Comparison of ENCODE assay signal across 9 cellular contexts in the genomic region with DNA sequence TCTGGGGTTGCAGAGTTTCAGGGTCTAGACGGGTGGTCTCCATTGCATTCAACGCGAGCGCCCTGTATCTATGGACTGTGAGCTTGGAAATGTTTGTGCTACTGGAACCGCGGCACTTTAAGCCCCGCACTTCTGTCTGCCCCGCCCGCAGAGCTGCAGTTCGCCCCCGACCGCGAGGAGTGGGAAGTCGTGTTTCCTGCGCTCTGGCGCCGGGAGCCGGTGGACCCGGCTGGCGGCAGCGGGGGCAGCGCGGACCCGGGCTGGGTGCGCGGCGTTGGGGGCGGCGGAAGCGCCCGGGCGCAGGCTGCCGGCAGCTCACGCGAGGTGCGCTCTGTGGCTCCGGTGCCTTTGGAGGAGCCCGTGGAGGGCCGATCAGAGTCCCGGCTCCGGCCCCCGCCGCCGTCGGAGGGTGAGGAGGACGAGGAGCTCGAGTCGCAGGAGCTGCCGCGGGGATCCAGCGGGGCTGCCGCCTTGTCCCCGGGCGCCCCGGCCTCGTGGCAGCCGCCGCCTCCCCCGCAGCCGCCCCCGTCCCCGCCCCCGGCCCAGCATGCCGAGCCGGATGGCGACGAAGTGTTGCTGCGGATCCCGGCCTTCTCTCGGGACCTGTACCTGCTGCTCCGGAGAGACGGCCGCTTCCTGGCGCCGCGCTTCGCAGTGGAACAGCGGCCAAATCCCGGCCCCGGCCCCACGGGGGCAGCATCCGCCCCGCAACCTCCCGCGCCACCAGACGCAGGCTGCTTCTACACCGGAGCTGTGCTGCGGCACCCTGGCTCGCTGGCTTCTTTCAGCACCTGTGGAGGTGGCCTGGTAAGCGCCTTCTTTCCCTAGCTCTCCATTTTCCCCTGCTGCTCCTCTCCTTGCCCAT. TPM values are rescaled to one million over a fixed set of nuclear protein-coding genes. Genes with fewer than 3 reads are reported as not detected.
DNase-seq lines count a peak whose midpoint lies in the region; ATAC-seq and TF ChIP-seq lines count a peak whose summit lies in the region.
"Had no signal": no experiment of that assay in that cellular context is flagged by ENCODE, and none has a peak within 500 bp of the region (broad histone marks: within the 10 kb centered on the region; RNA-seq: fewer than 3 reads in every experiment).

No MANE protein-coding gene starts in this region.

- peak overlapping the region; percentile 66 for H3K4me3 ChIP-seq in trophoblast cell (ENCODE audit: low read depth, low read length)
- H3K4me3 ChIP-seq: BLaER1 treated with 17β-estradiol and CSF1 and Interleukin-3, amounts not matched to agents 10 nM and 100 nM had no signal

- H3K36me3 ChIP-seq in trophoblast cell (ENCODE audit: control insufficient read depth in 1 of 2, insufficient read depth in 2 of 2, low read length in 2 of 2), result no peaks in the 10 kb centered on the region
- H3K36me3 ChIP-seq: BLaER1 treated with 17β-estradiol and CSF1 and Interleukin-3, amounts not matched to agents 10 nM and 100 nM had no signal

- H3K4ac ChIP-seq in trophoblast cell (ENCODE audit: low read depth, low read length), result peak overlapping the region; percentile 31

- H3K27me3 ChIP-seq in trophoblast cell (ENCODE audit: insufficient read depth, low read length), result no peaks in the 10 kb centered on the region
- H3K27me3 ChIP-seq: BLaER1 treated with 17β-estradiol and CSF1 and Interleukin-3, amounts not matched to agents 10 nM and 100 nM had no signal

- H3K9me3 ChIP-seq in trophoblast cell (ENCODE audit: insufficient read depth, low read depth, low read length), result no peaks in the 10 kb centered on the region

- no peaks in the 10 kb centered on the region for H3K79me2 ChIP-seq in trophoblast cell (ENCODE audit: control insufficient read depth, insufficient read depth, low read length, poor library complexity)

- H4K91ac ChIP-seq in trophoblast cell (ENCODE audit: low read depth, low read length), result no peak overlapping the region

- no peak overlapping the region for H3K23ac ChIP-seq in trophoblast cell (ENCODE audit: low read length)

- peak; percentile 17 for DNase-seq in NCI-H146 (lab: John Stamatoyannopoulos, UW)
- DNase-seq in NCI-H146 treated with DMSO at 0.1 percent for 48 hours (lab: John Stamatoyannopoulos, UW; ENCODE audit: unreplicated experiment), result no peak
- peak; percentile 18 for DNase-seq in globus pallidus (ENCODE audit: low spot score)
- peak; percentile 43 to 44 for DNase-seq in trophoblast cell
- no peak for DNase-seq in NCI-H1092 (lab: John Stamatoyannopoulos, UW)
- DNase-seq in epidermal melanocyte (ENCODE audit: insufficient read length, low spot score), result no peak

- peak overlapping the region; percentile 54 for H3K18ac ChIP-seq in trophoblast cell (ENCODE audit: low read length)

- no peak overlapping the region for H2BK12ac ChIP-seq in trophoblast cell (ENCODE audit: low read length)

- H3K27ac ChIP-seq in VCaP (no peak overlapping the region), trophoblast cell (ENCODE audit: low read depth, low read length) (no peak overlapping the region)
- H3K27ac ChIP-seq: BLaER1 treated with 17β-estradiol and CSF1 and Interleukin-3, amounts not matched to agents 10 nM and 100 nM had no signal

- peak; percentile 47 for TF ChIP-seq CTCF in VCaP (conservative IDR thresholded peaks at IDR 0.05)

- H2BK5ac ChIP-seq in trophoblast cell (ENCODE audit: low read depth, low read length, poor library complexity), result no peak overlapping the region

- no peak overlapping the region for H3K9ac ChIP-seq in trophoblast cell (ENCODE audit: low read length)
- H3K9ac ChIP-seq: BLaER1 treated with 17β-estradiol and CSF1 and Interleukin-3, amounts not matched to agents 10 nM and 100 nM had no signal

- peak overlapping the region; percentile 66 for H4K8ac ChIP-seq in trophoblast cell (ENCODE audit: low read depth, low read length)

- peaks cover 4 to 8% of the 10 kb centered on the region in 2 experiments for H3K4me1 ChIP-seq in trophoblast cell (ENCODE audit: control insufficient read depth in 1 of 2, insufficient read depth in 2 of 2, low read length in 2 of 2)
- H3K4me1 ChIP-seq: BLaER1 treated with 17β-estradiol and CSF1 and Interleukin-3, amounts not matched to agents 10 nM and 100 nM had no signal

- H4K12ac ChIP-seq in trophoblast cell (ENCODE audit: low read depth, low read length), result no peak overlapping the region

- peak overlapping the region; percentile 87 for H2AFZ ChIP-seq in trophoblast cell (ENCODE audit: insufficient read depth, low read length, poor library complexity)

- no peak overlapping the region for H2AK5ac ChIP-seq in trophoblast cell (ENCODE audit: low read length)

- H3K79me1 ChIP-seq in trophoblast cell (ENCODE audit: low read length), result no peaks in the 10 kb centered on the region

- H3K4me2 ChIP-seq in trophoblast cell (ENCODE audit: low read length), result peak overlapping the region; percentile 100
- H3K4me2 ChIP-seq: BLaER1 treated with 17β-estradiol and CSF1 and Interleukin-3, amounts not matched to agents 10 nM and 100 nM had no signal

- WGBS in trophoblast cell (ENCODE audit: extremely low coverage, insufficient coverage, insufficient read length), result no CpG with 5 or more reads among the region's 90 CpGs

- no peak overlapping the region for H2BK120ac ChIP-seq in trophoblast cell (ENCODE audit: insufficient read depth, low read length, poor library complexity)

- peak; percentile 53 for ATAC-seq in HG03175 (IDR thresholded peaks at IDR 0.05; ENCODE audit: unreplicated experiment)

- peak overlapping the region; percentile 13 for H3K14ac ChIP-seq in trophoblast cell (ENCODE audit: low read length)

RNA-seq across cellular contexts. Expression of a gene that starts 1.1 kb away (rescaled TPM):
- 0.86 and 0.94 TPM in 2 replicates for polyA plus RNA-seq in trophoblast cell (2013)

Comparison
In these comparisons a context has a peak if more than half of its experiments do, and no peak if none do; other contexts are left out.
1. DNase-seq: peak in NCI-H146 (single experiment), globus pallidus (single experiment) and trophoblast cell (2 of 2); none in NCI-H146 treated with DMSO at 0.1 percent for 48 hours (single experiment), NCI-H1092 (single experiment) and epidermal melanocyte (single experiment).